1 cellular context compared by ENCODE assay signal in the genomic region with DNA sequence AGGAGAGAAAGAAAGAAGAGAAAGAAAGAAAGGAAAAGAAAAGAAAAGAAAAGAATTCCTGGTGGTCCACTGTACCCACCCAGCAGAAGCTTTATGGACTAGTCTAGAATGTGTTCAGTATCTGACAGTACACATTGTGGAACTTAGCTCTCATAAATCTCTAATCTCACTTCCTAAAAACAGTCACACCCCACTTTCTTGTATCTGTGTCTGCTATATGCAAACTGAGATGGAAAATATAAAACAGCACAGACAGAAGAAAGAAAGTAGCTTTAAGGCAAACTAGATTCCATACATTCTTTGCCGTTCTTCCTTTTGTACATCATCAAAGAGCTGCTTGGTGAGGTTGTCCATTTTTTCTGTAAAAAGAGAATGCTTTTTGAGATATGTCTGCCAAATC.
TF ChIP-seq lines count a peak whose summit lies in the region.

No MANE protein-coding gene starts in this region.

TF ChIP-seq in WTC11, 78 proteins besides CTCF, POLR2A, EP300 and RAD21 (continued from another document):
- no peak for TF ChIP-seq ETV6 (CRISPR knock-in tag; IDR thresholded peaks at IDR 0.05)
- TF ChIP-seq, protein P1, sequence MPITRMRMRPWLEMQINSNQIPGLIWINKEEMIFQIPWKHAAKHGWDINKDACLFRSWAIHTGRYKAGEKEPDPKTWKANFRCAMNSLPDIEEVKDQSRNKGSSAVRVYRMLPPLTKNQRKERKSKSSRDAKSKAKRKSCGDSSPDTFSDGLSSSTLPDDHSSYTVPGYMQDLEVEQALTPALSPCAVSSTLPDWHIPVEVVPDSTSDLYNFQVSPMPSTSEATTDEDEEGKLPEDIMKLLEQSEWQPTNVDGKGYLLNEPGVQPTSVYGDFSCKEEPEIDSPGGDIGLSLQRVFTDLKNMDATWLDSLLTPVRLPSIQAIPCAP (CRISPR knock-in tag; IDR thresholded peaks at IDR 0.05) = no peak
- TF ChIP-seq ZNF317 (CRISPR knock-in tag; IDR thresholded peaks at IDR 0.05; ENCODE audit: borderline replicate concordance, low read depth) = no peak
- TF ChIP-seq NFE2L1 (CRISPR knock-in tag; IDR thresholded peaks at IDR 0.05) = no peak
